Comparison of ENCODE assay signal across 24 cellular contexts in genomic region chr7:14294637-14295036, GRCh38.
A peak's percentile ranks its signal among the peaks of the same experiment; 100 is the strongest.
DNase-seq lines count a peak whose midpoint lies in the region; ATAC-seq, FAIRE-seq and TF ChIP-seq lines count a peak whose summit lies in the region.
"Had no signal": no experiment of that assay in that cellular context is flagged by ENCODE, and none has a peak within 500 bp of the region (broad histone marks: within the 10 kb centered on the region; RNA-seq: fewer than 3 reads in every experiment).

No MANE protein-coding gene starts in this region.

- no peaks in the 10 kb centered on the region for H3K36me3 ChIP-seq in SK-N-SH (replicated peaks in 1 of 2; ENCODE audit: control insufficient read depth in 1 of 2, insufficient read depth in 2 of 2, low read length in 1 of 2)
- H3K36me3 ChIP-seq: BE2C; BLaER1 treated with 17β-estradiol and CSF1 and Interleukin-3, amounts not matched to agents 10 nM and 100 nM had no signal

- CTCF ChIA-PET in SK-N-SH (lab: Yijun Ruan, JAX): no interaction called here

- H2AFZ ChIP-seq in SK-N-SH (ENCODE audit: low read depth): no peak overlapping the region
- H2AFZ ChIP-seq: GM23248 had no signal

- H3K79me2 ChIP-seq in SK-N-SH (ENCODE audit: insufficient read depth): no peaks in the 10 kb centered on the region

- H3K27ac ChIP-seq in SK-N-SH (ENCODE audit: low read depth in 2 of 2, low read length in 1 of 2): no peak overlapping the region
- H3K27ac ChIP-seq in VCaP: peak overlapping the region; percentile 21; the same call in 1 of the 2 replicates
- H3K27ac ChIP-seq: 22Rv1; BLaER1 treated with 17β-estradiol and CSF1 and Interleukin-3, amounts not matched to agents 10 nM and 100 nM; GM23248 had no signal

- H3K4me1 ChIP-seq in SK-N-SH (ENCODE audit: control insufficient read depth in 1 of 2, insufficient read depth in 2 of 2, low read depth in 1 of 2, low read length in 1 of 2): no peaks in the 10 kb centered on the region
- H3K4me1 ChIP-seq: BLaER1 treated with 17β-estradiol and CSF1 and Interleukin-3, amounts not matched to agents 10 nM and 100 nM had no signal

- WGBS in SK-N-SH (ENCODE audit: low lambda C conversion rate): 13% methylated on average over 1 of the region's 1 CpG

- TF ChIP-seq EP300 in SK-N-SH (IDR thresholded peaks at IDR 0.05; ENCODE audit: borderline replicate concordance in 1 of 2, low read depth in 1 of 2, low read length in 1 of 2): no peak

- H3K9me2 ChIP-seq in SK-N-SH: no peaks in the 10 kb centered on the region

- DNase-seq in SK-N-SH: no peak
- peak; percentile 49 for DNase-seq in M059J (ENCODE audit: low read depth)
- no peak for DNase-seq in activated CD4-positive, alpha-beta T cell treated with anti-CD3 and anti-CD28 coated beads for 1 hour
- DNase-seq in RCC 7860 (ENCODE audit: low spot score): no peak
- DNase-seq: ACHN; AML-193; BE2C; Calu3; CD4-positive, alpha-beta T cell; CD8-positive, alpha-beta memory T cell; COR-L47; DMS53; DMS79 treated with DMSO at 0.1 percent for 48 hours; H7; HCEC 1CT had no signal

- no peak for TF ChIP-seq CTCF in SK-N-SH (IDR thresholded peaks at IDR 0.05)
- TF ChIP-seq CTCF in VCaP (conservative IDR thresholded peaks at IDR 0.05): no peak

- H3K9ac ChIP-seq in SK-N-SH: no peak overlapping the region
- H3K9ac ChIP-seq: BLaER1 treated with 17β-estradiol and CSF1 and Interleukin-3, amounts not matched to agents 10 nM and 100 nM; GM23248 had no signal

- no peak overlapping the region for H3K4me3 ChIP-seq in SK-N-SH (ENCODE audit: low read depth in 2 of 2, low read length in 1 of 2)
- H3K4me3 ChIP-seq: BLaER1 treated with 17β-estradiol and CSF1 and Interleukin-3, amounts not matched to agents 10 nM and 100 nM; GM23248 had no signal

- TF ChIP-seq RAD21 in SK-N-SH (IDR thresholded peaks at IDR 0.05; ENCODE audit: low read length): no peak

- no peaks in the 10 kb centered on the region for H3K27me3 ChIP-seq in SK-N-SH (ENCODE audit: insufficient read depth)
- H3K27me3 ChIP-seq: BE2C; BLaER1 treated with 17β-estradiol and CSF1 and Interleukin-3, amounts not matched to agents 10 nM and 100 nM had no signal

- H3K4me2 ChIP-seq in SK-N-SH: no peak overlapping the region; the same call in 1 of the 2 replicates
- H3K4me2 ChIP-seq: BLaER1 treated with 17β-estradiol and CSF1 and Interleukin-3, amounts not matched to agents 10 nM and 100 nM had no signal

- H3F3A ChIP-seq in SK-N-SH (replicated peaks; ENCODE audit: insufficient read depth): no peaks in the 10 kb centered on the region

- peak; percentile 65 for ATAC-seq in SK-N-SH treated with all-trans-retinoic acid at 6 μM for 48 hours

- H4K20me1 ChIP-seq in SK-N-SH (ENCODE audit: insufficient read depth): no peaks in the 10 kb centered on the region
- H4K20me1 ChIP-seq: BLaER1 treated with 17β-estradiol and CSF1 and Interleukin-3, amounts not matched to agents 10 nM and 100 nM had no signal

- FAIRE-seq in RCC 7860 (lab: Jason Lieb, UNC): no peak
- FAIRE-seq: A204.1, G401.6, GM12892, H1 had no signal

- H3K9me3 ChIP-seq in SK-N-SH: no peaks in the 10 kb centered on the region
- H3K9me3 ChIP-seq: BLaER1 treated with 17β-estradiol and CSF1 and Interleukin-3, amounts not matched to agents 10 nM and 100 nM had no signal

- POLR2A ChIA-PET in SK-N-SH (lab: Yijun Ruan, JAX): no interaction called here

TF ChIP-seq in SK-N-SH treated with all-trans-retinoic acid at 6 μM for 48 hours, 23 proteins besides CTCF, POLR2A, EP300 and RAD21 (continues in another document):
- TF ChIP-seq ZNF70 (CRISPR knock-in tag; IDR thresholded peaks at IDR 0.05): no peak
- TF ChIP-seq, protein P1, sequence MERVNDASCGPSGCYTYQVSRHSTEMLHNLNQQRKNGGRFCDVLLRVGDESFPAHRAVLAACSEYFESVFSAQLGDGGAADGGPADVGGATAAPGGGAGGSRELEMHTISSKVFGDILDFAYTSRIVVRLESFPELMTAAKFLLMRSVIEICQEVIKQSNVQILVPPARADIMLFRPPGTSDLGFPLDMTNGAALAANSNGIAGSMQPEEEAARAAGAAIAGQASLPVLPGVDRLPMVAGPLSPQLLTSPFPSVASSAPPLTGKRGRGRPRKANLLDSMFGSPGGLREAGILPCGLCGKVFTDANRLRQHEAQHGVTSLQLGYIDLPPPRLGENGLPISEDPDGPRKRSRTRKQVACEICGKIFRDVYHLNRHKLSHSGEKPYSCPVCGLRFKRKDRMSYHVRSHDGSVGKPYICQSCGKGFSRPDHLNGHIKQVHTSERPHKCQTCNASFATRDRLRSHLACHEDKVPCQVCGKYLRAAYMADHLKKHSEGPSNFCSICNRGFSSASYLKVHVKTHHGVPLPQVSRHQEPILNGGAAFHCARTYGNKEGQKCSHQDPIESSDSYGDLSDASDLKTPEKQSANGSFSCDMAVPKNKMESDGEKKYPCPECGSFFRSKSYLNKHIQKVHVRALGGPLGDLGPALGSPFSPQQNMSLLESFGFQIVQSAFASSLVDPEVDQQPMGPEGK (CRISPR knock-in tag; IDR thresholded peaks at IDR 0.05; ENCODE audit: borderline replicate concordance): peak; percentile 43; the same call in 1 of the 2 replicates
- TF ChIP-seq, protein P2, sequence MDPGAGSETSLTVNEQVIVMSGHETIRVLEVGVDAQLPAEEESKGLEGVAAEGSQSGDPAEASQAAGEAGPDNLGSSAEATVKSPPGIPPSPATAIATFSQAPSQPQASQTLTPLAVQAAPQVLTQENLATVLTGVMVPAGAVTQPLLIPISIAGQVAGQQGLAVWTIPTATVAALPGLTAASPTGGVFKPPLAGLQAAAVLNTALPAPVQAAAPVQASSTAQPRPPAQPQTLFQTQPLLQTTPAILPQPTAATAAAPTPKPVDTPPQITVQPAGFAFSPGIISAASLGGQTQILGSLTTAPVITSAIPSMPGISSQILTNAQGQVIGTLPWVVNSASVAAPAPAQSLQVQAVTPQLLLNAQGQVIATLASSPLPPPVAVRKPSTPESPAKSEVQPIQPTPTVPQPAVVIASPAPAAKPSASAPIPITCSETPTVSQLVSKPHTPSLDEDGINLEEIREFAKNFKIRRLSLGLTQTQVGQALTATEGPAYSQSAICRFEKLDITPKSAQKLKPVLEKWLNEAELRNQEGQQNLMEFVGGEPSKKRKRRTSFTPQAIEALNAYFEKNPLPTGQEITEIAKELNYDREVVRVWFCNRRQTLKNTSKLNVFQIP (CRISPR knock-in tag; IDR thresholded peaks at IDR 0.05; ENCODE audit: borderline replicate concordance, low read depth): no peak

TF ChIP-seq in SK-N-SH, 30 proteins besides CTCF, POLR2A, EP300 and RAD21:
- TF ChIP-seq RCOR1 (IDR thresholded peaks at IDR 0.05; ENCODE audit: low read length) (no peak), FOXM1 (IDR thresholded peaks at IDR 0.05; ENCODE audit: low read depth) (no peak), RXRA (IDR thresholded peaks at IDR 0.05; ENCODE audit: borderline replicate concordance, low read depth) (no peak), NRF1 (IDR thresholded peaks at IDR 0.05; ENCODE audit: low read depth, low read length) (no peak), EZH2phosphoT487 (IDR thresholded peaks at IDR 0.05; ENCODE audit: borderline replicate concordance, low read depth) (no peak), TAF1 (IDR thresholded peaks at IDR 0.05; ENCODE audit: borderline replicate concordance, low read depth, low read length) (no peak), SMC3 (IDR thresholded peaks at IDR 0.05; ENCODE audit: low read depth, low read length) (no peak), RFX5 (IDR thresholded peaks at IDR 0.05; ENCODE audit: low read length) (no peak)
- TF ChIP-seq, protein P3, sequence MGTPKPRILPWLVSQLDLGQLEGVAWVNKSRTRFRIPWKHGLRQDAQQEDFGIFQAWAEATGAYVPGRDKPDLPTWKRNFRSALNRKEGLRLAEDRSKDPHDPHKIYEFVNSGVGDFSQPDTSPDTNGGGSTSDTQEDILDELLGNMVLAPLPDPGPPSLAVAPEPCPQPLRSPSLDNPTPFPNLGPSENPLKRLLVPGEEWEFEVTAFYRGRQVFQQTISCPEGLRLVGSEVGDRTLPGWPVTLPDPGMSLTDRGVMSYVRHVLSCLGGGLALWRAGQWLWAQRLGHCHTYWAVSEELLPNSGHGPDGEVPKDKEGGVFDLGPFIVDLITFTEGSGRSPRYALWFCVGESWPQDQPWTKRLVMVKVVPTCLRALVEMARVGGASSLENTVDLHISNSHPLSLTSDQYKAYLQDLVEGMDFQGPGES (IDR thresholded peaks at IDR 0.05; ENCODE audit: low read depth, low read length): no peak
